ENCODE assay signal across 8 cellular contexts in the genomic region with DNA sequence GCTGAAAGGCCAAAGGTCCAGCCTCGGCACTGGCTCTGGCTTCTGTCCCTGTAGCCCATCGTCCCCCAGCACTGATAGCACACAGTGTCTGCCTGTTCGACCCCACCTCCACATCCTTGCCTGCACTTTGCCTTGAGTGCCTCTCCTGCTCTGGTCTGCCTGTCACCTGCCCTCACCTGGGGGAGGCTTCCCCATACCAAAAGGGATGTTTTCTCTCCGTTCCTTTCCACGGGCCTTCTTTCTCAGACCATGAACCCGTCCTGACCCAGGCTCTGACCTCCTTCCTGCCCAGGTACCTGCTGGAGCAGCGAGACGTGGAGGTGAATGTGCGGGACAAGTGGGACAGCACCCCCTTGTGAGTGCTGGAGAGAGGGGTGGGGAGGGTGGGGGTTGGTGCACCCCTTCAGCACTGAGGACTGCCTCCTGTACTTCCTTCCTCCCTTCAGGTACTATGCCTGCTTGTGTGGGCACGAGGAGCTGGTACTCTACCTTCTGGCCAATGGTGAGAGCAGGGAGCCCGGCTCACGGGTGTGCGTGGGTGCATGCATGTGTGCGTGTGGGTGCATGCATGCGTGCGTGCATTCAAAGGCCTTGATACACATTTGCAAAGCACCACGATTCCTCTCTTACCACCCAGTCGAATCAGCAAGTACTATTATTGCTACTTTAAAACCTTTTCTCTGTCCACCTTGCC. TPM values are rescaled to one million over a fixed set of nuclear protein-coding genes. Genes with fewer than 3 reads are reported as not detected.
DNase-seq lines count a peak whose midpoint lies in the region; ATAC-seq and TF ChIP-seq lines count a peak whose summit lies in the region.

No MANE protein-coding gene starts in this region.

- peak; percentile 7 for DNase-seq in activated CD4-positive, alpha-beta T cell treated with anti-CD3 and anti-CD28 coated beads for 1 hour
- DNase-seq in activated CD4-positive, alpha-beta T cell treated with anti-CD3 and anti-CD28 coated beads for 4 hours, result no peak
- DNase-seq in mesothelial cell of epicardium (ENCODE audit: low spot score in 2 of 2, unreplicated experiment in 2 of 2), result peak in 1 of 2 experiments; percentile 25
- DNase-seq in DMS 273 (lab: John Stamatoyannopoulos, UW; ENCODE audit: unreplicated experiment), result no peak
- no peak for DNase-seq in effector CD8-positive, alpha-beta T cell (lab: John Stamatoyannopoulos, UW)

- H3K9me3 Mint-ChIP-seq in brain (no peaks in the 10 kb centered on the region), mesothelial cell of epicardium (no peaks in the 10 kb centered on the region)

- H3K27ac Mint-ChIP-seq in brain, result peak overlapping the region; percentile 52 to 78 (median 72)
- H3K27ac Mint-ChIP-seq in mesothelial cell of epicardium, result peak overlapping the region; percentile 3

- no peaks in the 10 kb centered on the region for H3K9me3 ChIP-seq in thymus (ENCODE audit: control insufficient read depth)

- H3K36me3 Mint-ChIP-seq in brain, result peaks cover 1% of the 10 kb centered on the region
- H3K36me3 Mint-ChIP-seq in mesothelial cell of epicardium, result peaks cover 3% of the 10 kb centered on the region

- H3K27me3 Mint-ChIP-seq in brain, result peaks cover 10% of the 10 kb centered on the region
- no peaks in the 10 kb centered on the region for H3K27me3 Mint-ChIP-seq in mesothelial cell of epicardium (ENCODE audit: low read depth)

- peaks cover 45% of the 10 kb centered on the region for H3K36me3 ChIP-seq in thymus (ENCODE audit: control insufficient read depth, insufficient read depth)

- no peaks in the 10 kb centered on the region for H3K27me3 ChIP-seq in thymus (ENCODE audit: control insufficient read depth, insufficient read depth)

- H3K4me3 Mint-ChIP-seq in brain, result peak overlapping the region; percentile 82 to 89 (median 85)
- peak overlapping the region; percentile 71 for H3K4me3 Mint-ChIP-seq in mesothelial cell of epicardium

- peaks cover 10% of the 10 kb centered on the region for H3K4me1 ChIP-seq in thymus (ENCODE audit: control insufficient read depth, insufficient read depth, low read length)

- no peak for ATAC-seq in GM21360 (IDR thresholded peaks at IDR 0.05; ENCODE audit: unreplicated experiment)

- no peak overlapping the region for H3K27ac ChIP-seq in thymus (ENCODE audit: low read depth)

- H3K4me3 ChIP-seq in thymus (ENCODE audit: low read length), result peak overlapping the region; percentile 90

- TF ChIP-seq CTCF in brain (conservative IDR thresholded peaks at IDR 0.05) (no peak), mesothelial cell of epicardium (IDR thresholded peaks at IDR 0.05; ENCODE audit: unreplicated experiment) (no peak)

- WGBS in thymus, result 89% methylated on average over 18 of the region's 18 CpGs

- H3K4me1 Mint-ChIP-seq in brain, result peaks cover 17% of the 10 kb centered on the region
- peaks cover 9% of the 10 kb centered on the region for H3K4me1 Mint-ChIP-seq in mesothelial cell of epicardium

RNA-seq across cellular contexts. Expression of gene ABTB1, which starts 1.5 kb away (rescaled TPM):
- polyA plus RNA-seq in brain (ENCODE audit: insufficient read depth, low read depth, low replicate concordance), result 43.7 TPM
- 15.9 to 17.1 TPM (median 16.5 TPM) in 3 replicates for total RNA-seq in mesothelial cell of epicardium
- 130 TPM for polyA plus RNA-seq in thymus

RNA-seq across cellular contexts. Expression of gene PODXL2, which starts 45.3 kb away (rescaled TPM):
- polyA plus RNA-seq in brain (ENCODE audit: insufficient read depth, low read depth, low replicate concordance) (133 TPM), thymus (2.2 TPM)
- total RNA-seq in mesothelial cell of epicardium, result 25.5 to 29.7 TPM (median 27.1 TPM) in 3 replicates

Comparison
In these comparisons a context has a peak if more than half of its experiments do, and no peak if none do; other contexts are left out.
1. RNA of gene PODXL2, which starts 45.3 kb away (polyA plus RNA-seq): 133 TPM in brain (single experiment); 2.2 TPM in thymus (single experiment); every median in the first group is over 10 times any median in the second.